In the genomic region with DNA sequence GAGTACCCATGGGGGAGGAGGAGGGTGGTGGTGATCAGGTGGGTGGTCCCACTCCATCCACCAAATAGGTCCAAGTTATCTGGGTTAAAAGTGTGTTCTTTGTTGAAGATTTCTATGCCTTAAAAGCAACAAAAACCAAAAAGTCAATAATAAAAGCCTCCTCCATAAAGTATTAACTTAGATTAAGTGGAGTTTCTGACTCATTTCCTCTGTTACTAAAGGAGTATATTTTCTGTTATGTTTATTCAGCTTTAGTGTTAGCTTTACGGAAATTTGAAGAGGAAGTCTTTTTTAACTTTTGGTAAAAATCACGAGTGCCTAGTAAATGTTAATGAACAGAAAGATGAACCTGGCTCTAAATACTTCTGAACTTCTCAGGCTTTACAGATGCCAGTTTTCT, we compare ENCODE assay signal across 11 cellular contexts. TPM values are rescaled to one million over a fixed set of nuclear protein-coding genes. Genes with fewer than 3 reads are reported as not detected.
DNase-seq lines count a peak whose midpoint lies in the region; TF ChIP-seq lines count a peak whose summit lies in the region.
"Had no signal": no experiment of that assay in that cellular context is flagged by ENCODE, and none has a peak within 500 bp of the region (broad histone marks: within the 10 kb centered on the region; RNA-seq: fewer than 3 reads in every experiment).

No MANE protein-coding gene starts in this region.

- no peak for TF ChIP-seq CTCF in GM20000 (IDR thresholded peaks at IDR 0.05; ENCODE audit: extremely low read depth, missing control alignments)

- DNase-seq in COLO829 (ENCODE audit: low spot score) (peak; percentile 4), LHCN-M2 (ENCODE audit: low read depth) (peak; percentile 39), dermis blood vessel endothelial cell (peak; percentile 79), pons (ENCODE audit: low spot score) (peak; percentile 10), islet precursor cell (no peak), GM20000 (ENCODE audit: low spot score) (no peak), kidney tubule cell (ENCODE audit: low spot score) (no peak), cerebellar cortex (ENCODE audit: low spot score) (no peak)
- DNase-seq: MG63, NCI-H69, ovary had no signal

RNA-seq across cellular contexts. Expression of gene FBXO38, which starts 17.8 kb away (rescaled TPM):
- total RNA-seq in LHCN-M2 (2014; rRNA removed) (34.5 and 35.5 TPM in 2 replicates), dermis blood vessel endothelial cell (47.7 and 63.3 TPM in 2 replicates)
- polyA plus RNA-seq in LHCN-M2 (2012): 9.6 TPM

Comparison
In these comparisons a context has a peak if more than half of its experiments do, and no peak if none do; other contexts are left out.
1. DNase-seq: peak in COLO829 (single experiment), LHCN-M2 (single experiment), dermis blood vessel endothelial cell (single experiment) and pons (single experiment); none in islet precursor cell (single experiment), GM20000 (single experiment), kidney tubule cell (single experiment) and cerebellar cortex (single experiment).